ENCODE assay signal across 16 cellular contexts in the genomic region with DNA sequence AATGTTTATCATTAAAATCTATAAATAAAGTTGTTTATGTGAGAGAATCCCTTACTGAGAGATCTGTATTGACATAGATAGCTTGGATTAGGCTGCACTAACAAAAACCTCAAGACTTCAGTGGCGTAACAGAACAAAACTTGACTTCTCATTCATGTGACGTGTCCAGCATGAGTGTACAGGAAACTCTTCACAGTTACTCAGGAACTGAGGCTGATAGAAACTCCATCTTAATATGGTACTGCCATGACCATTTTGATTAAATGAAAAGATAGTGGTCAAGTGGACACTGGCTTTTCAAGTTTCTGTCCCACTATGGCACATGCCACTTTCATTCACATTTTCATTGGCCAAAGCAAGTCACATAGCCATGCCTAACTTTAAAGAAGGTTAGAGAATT. TPM values are rescaled to one million over a fixed set of nuclear protein-coding genes. Genes with fewer than 3 reads are reported as not detected.
DNase-seq lines count a peak whose midpoint lies in the region; ATAC-seq and TF ChIP-seq lines count a peak whose summit lies in the region.
"Had no signal": no experiment of that assay in that cellular context is flagged by ENCODE, and none has a peak within 500 bp of the region (broad histone marks: within the 10 kb centered on the region; RNA-seq: fewer than 3 reads in every experiment).

No MANE protein-coding gene starts in this region.

- peaks cover 25% of the 10 kb centered on the region for H3F3A ChIP-seq in PC-9 (ENCODE audit: insufficient read depth, low read depth)

- H3K9me3 Mint-ChIP-seq in osteocyte (ENCODE audit: unreplicated experiment), result no peaks in the 10 kb centered on the region
- H3K9me3 Mint-ChIP-seq: T-helper 1 cell treated with Interleukin-12 subunit alpha and Interleukin-12 subunit beta and Interleukin-4 antibody, amounts not matched to agents 30 μg/mL and 1 μg/mL, for 36 hours had no signal

- BruUV-seq in PC-9 (replicated peaks; lab: Mats Ljungman, UMichigan), result no TSS peak

- no peak overlapping the region for H3K4me3 Mint-ChIP-seq in osteocyte (ENCODE audit: unreplicated experiment)
- H3K4me3 Mint-ChIP-seq: T-helper 1 cell treated with Interleukin-12 subunit alpha and Interleukin-12 subunit beta and Interleukin-4 antibody, amounts not matched to agents 30 μg/mL and 1 μg/mL, for 36 hours had no signal

- H3K36me3 ChIP-seq in PC-9 (ENCODE audit: low read depth) (no peaks in the 10 kb centered on the region), left ventricle myocardium inferior (peaks cover 12% of the 10 kb centered on the region)
- H3K36me3 ChIP-seq: cardiac muscle cell had no signal

- H3K27me3 Mint-ChIP-seq in osteocyte (ENCODE audit: unreplicated experiment), result no peaks in the 10 kb centered on the region

- TF ChIP-seq CTCF in PC-9 (conservative IDR thresholded peaks at IDR 0.05) (no peak), osteocyte (IDR thresholded peaks at IDR 0.05) (no peak), left ventricle myocardium inferior (IDR thresholded peaks at IDR 0.05; ENCODE audit: borderline replicate concordance) (no peak)

- ATAC-seq in GM21528 (IDR thresholded peaks at IDR 0.05; ENCODE audit: low FRiP score, unreplicated experiment), result no peak
- ATAC-seq: sciatic nerve had no signal

- peaks cover 36% of the 10 kb centered on the region for H3K4me1 ChIP-seq in PC-9 (replicated peaks; ENCODE audit: insufficient read depth)
- peaks cover 34% of the 10 kb centered on the region for H3K4me1 ChIP-seq in left ventricle myocardium inferior

- DNase-seq in GM04504 (ENCODE audit: low read depth) (peak; percentile 46), PC-9 (no peak), dedifferentiated amniotic fluid mesenchymal stem cell (ENCODE audit: extremely low spot score) (peak; percentile 50), osteocyte (ENCODE audit: extremely low spot score, unreplicated experiment) (no peak), NCI-H1417 (lab: John Stamatoyannopoulos, UW) (no peak), left ventricle myocardium inferior (no peak)
- DNase-seq in effector CD4-positive, alpha-beta T cell, result no peak
- DNase-seq: activated T-cell treated with anti-CD3 and anti-CD28 coated beads for 4 hours, Calu3, glutamatergic neuron, Karpas-422, NCI-H69 had no signal

- no peaks in the 10 kb centered on the region for H3K27me3 ChIP-seq in PC-9 (ENCODE audit: insufficient read depth, low read depth)
- H3K27me3 ChIP-seq in left ventricle myocardium inferior (ENCODE audit: low read depth), result no peaks in the 10 kb centered on the region
- H3K27me3 ChIP-seq: cardiac muscle cell had no signal

- H3K4me3 ChIP-seq in PC-9, result no peak overlapping the region
- no peak overlapping the region for H3K4me3 ChIP-seq in left ventricle myocardium inferior
- H3K4me3 ChIP-seq: cardiac muscle cell had no signal

- peaks cover 1% of the 10 kb centered on the region for H4K20me1 ChIP-seq in PC-9 (ENCODE audit: insufficient read depth)

- peaks cover 4% of the 10 kb centered on the region for H3K36me3 Mint-ChIP-seq in osteocyte (ENCODE audit: unreplicated experiment)

- H3K4me2 ChIP-seq in PC-9, result peak overlapping the region; percentile 57

- intact Hi-C loops in PC-9 (cut with micrococcal nuclease; ENCODE audit: unreplicated experiment) (no loop called here), left ventricle myocardium inferior (cut with micrococcal nuclease) (no loop called here)

- H3K27ac ChIP-seq in PC-9 (peak overlapping the region; percentile 42), left ventricle myocardium inferior (replicated peaks) (no peak overlapping the region)
- H3K27ac ChIP-seq: cardiac muscle cell had no signal

- CTCF ChIA-PET in PC-9 (lab: Charles Lee), result interaction anchor here (0.5 kb wide), 1 partner anchor 16 kb away, joined by 7 read pairs; no protein-coding TSS in a partner anchor

- peaks cover 44% of the 10 kb centered on the region for H3K4me1 Mint-ChIP-seq in osteocyte (ENCODE audit: unreplicated experiment)

- no peak overlapping the region for H2AFZ ChIP-seq in PC-9

- H3K79me2 ChIP-seq in PC-9 (ENCODE audit: low read depth), result peaks cover 10% of the 10 kb centered on the region; the same call in 1 of the 2 replicates

- H3K9me2 ChIP-seq in PC-9 (ENCODE audit: insufficient read depth), result no peaks in the 10 kb centered on the region

- H3K9me3 ChIP-seq in PC-9 (ENCODE audit: insufficient read depth, low read depth), result no peaks in the 10 kb centered on the region
- no peaks in the 10 kb centered on the region for H3K9me3 ChIP-seq in left ventricle myocardium inferior (replicated peaks)

- peak overlapping the region; percentile 10 for H3K27ac Mint-ChIP-seq in osteocyte (ENCODE audit: unreplicated experiment)
- H3K27ac Mint-ChIP-seq: T-helper 1 cell treated with Interleukin-12 subunit alpha and Interleukin-12 subunit beta and Interleukin-4 antibody, amounts not matched to agents 30 μg/mL and 1 μg/mL, for 36 hours had no signal

- POLR2A ChIA-PET in PC-9 (lab: Charles Lee; ENCODE audit: unreplicated experiment), result no interaction called here

RNA-seq across cellular contexts. Expression of a gene that starts 3.7 kb away (rescaled TPM):
- 19.3 and 22.4 TPM in 2 replicates for total RNA-seq in PC-9 (2021)
- total RNA-seq in osteocyte, result 23.5 and 26.4 TPM in 2 replicates
- 29.9 TPM for total RNA-seq in left ventricle myocardium inferior

Comparison
In these comparisons a context has a peak if more than half of its experiments do, and no peak if none do; other contexts are left out.
1. DNase-seq: peak in GM04504 (single experiment) and dedifferentiated amniotic fluid mesenchymal stem cell (single experiment); none in PC-9 (0 of 2), osteocyte (single experiment), NCI-H1417 (0 of 3), left ventricle myocardium inferior (single experiment) and effector CD4-positive, alpha-beta T cell (single experiment).